17 cellular contexts compared by ENCODE assay signal in the genomic region with DNA sequence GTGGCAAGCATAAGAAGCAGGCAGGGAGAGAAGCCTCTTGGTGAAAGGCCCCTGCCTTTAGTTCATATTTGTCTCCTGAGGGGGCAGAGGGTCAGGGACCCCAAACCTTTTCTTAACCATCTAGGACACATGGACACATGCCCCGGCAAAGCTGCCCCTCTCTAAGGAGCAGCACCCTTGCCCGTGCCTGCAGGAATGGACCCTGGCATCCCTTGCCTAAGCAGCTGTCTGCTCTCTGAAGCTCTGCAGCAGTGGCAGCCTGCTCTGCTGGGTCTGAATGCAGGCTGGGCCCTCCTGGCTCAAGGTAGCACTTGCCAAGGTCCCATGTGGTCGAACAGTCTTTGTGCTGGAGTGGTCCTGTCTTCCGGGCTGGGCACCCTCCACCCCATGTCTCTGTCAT.
"Had no signal": no experiment of that assay in that cellular context is flagged by ENCODE, and none has a peak within 500 bp of the region (broad histone marks: within the 10 kb centered on the region; RNA-seq: fewer than 3 reads in every experiment).

No MANE protein-coding gene starts in this region.

- H3K4me1 ChIP-seq: prostate gland, testis had no signal

- H3K36me3 Mint-ChIP-seq: memory B cell; natural killer cell; stimulated activated effector memory CD8-positive, alpha-beta T cell treated with anti-CD3 and anti-CD28 coated beads, Interleukin-12 subunit alpha, Interleukin-12 subunit beta, amount 100 ng/mL, for 72 hours; type B pancreatic cell had no signal

- H3K27me3 ChIP-seq: right atrium auricular region, testis had no signal

- H3K36me3 ChIP-seq: prostate gland, right atrium auricular region, sigmoid colon, stomach, tibial artery had no signal

- DNase-seq: dermis blood vessel endothelial cell; natural killer cell; sigmoid colon; stimulated activated CD4-positive, alpha-beta T cell treated with anti-CD3 and anti-CD28 coated beads, Interleukin-2, amount 100 ng/mL, for 24 hours; stimulated activated CD4-positive, alpha-beta T cell treated with anti-CD3 and anti-CD28 coated beads, Interleukin-4, amount 100 ng/mL, for 24 hours; stimulated activated naive CD4-positive, alpha-beta T cell treated with Interleukin-2 at 50 U/mL for 16 hours; stomach; testis; tibial artery had no signal

- H3K4me3 Mint-ChIP-seq: memory B cell; natural killer cell; stimulated activated effector memory CD8-positive, alpha-beta T cell treated with anti-CD3 and anti-CD28 coated beads, Interleukin-12 subunit alpha, Interleukin-12 subunit beta, amount 100 ng/mL, for 72 hours; type B pancreatic cell had no signal

- ATAC-seq: left lobe of liver; natural killer cell; stimulated activated effector memory CD8-positive, alpha-beta T cell treated with anti-CD3 and anti-CD28 coated beads, Interleukin-12 subunit alpha, Interleukin-12 subunit beta, amount 100 ng/mL, for 72 hours had no signal

- H3K9me3 Mint-ChIP-seq: natural killer cell; stimulated activated effector memory CD8-positive, alpha-beta T cell treated with anti-CD3 and anti-CD28 coated beads, Interleukin-12 subunit alpha, Interleukin-12 subunit beta, amount 100 ng/mL, for 72 hours; type B pancreatic cell had no signal

- H3K27ac Mint-ChIP-seq: memory B cell; natural killer cell; stimulated activated effector memory CD8-positive, alpha-beta T cell treated with anti-CD3 and anti-CD28 coated beads, Interleukin-12 subunit alpha, Interleukin-12 subunit beta, amount 100 ng/mL, for 72 hours; type B pancreatic cell had no signal

- H3K4me3 ChIP-seq: coronary artery, lung, prostate gland, right atrium auricular region, sigmoid colon, stomach, testis, tibial artery had no signal

- H3K27ac ChIP-seq: coronary artery, prostate gland, right atrium auricular region, sigmoid colon, stomach, testis, tibial artery had no signal

- H3K9me3 ChIP-seq: prostate gland, right atrium auricular region, testis had no signal
